In the genomic region with DNA sequence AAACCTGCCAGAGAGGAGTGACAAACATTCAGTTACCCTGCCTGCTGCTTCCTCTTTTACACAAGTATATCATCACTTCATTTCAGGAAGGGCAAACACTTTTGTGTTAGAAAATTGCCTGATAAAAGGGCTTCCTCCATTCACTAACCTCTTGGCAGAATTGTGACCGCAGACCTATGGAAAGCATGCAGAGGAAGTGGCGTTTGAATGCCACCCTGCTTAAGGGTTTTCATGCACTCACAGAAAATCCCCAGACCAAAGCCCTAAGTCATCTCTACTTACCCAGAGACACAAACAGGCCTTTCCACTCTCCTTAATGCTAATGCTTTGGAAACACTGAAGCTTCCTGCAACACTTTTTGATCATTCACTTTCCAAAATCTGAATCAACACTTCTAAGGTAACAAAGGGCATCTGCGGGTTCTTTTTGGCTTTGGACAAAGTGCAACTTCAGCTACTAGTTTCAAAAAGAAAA, we compare ENCODE assay signal across 1 cellular context.
TF ChIP-seq lines count a peak whose summit lies in the region.

No MANE protein-coding gene starts in this region.

TF ChIP-seq in GM23338, 12 proteins besides CTCF, POLR2A, EP300 and RAD21 (continued from another document):
- TF ChIP-seq, protein P1, sequence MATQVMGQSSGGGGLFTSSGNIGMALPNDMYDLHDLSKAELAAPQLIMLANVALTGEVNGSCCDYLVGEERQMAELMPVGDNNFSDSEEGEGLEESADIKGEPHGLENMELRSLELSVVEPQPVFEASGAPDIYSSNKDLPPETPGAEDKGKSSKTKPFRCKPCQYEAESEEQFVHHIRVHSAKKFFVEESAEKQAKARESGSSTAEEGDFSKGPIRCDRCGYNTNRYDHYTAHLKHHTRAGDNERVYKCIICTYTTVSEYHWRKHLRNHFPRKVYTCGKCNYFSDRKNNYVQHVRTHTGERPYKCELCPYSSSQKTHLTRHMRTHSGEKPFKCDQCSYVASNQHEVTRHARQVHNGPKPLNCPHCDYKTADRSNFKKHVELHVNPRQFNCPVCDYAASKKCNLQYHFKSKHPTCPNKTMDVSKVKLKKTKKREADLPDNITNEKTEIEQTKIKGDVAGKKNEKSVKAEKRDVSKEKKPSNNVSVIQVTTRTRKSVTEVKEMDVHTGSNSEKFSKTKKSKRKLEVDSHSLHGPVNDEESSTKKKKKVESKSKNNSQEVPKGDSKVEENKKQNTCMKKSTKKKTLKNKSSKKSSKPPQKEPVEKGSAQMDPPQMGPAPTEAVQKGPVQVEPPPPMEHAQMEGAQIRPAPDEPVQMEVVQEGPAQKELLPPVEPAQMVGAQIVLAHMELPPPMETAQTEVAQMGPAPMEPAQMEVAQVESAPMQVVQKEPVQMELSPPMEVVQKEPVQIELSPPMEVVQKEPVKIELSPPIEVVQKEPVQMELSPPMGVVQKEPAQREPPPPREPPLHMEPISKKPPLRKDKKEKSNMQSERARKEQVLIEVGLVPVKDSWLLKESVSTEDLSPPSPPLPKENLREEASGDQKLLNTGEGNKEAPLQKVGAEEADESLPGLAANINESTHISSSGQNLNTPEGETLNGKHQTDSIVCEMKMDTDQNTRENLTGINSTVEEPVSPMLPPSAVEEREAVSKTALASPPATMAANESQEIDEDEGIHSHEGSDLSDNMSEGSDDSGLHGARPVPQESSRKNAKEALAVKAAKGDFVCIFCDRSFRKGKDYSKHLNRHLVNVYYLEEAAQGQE (IDR thresholded peaks at IDR 0.05; ENCODE audit: unreplicated experiment): no peak
- TF ChIP-seq EZH2 (IDR thresholded peaks at IDR 0.05; ENCODE audit: low read depth, unreplicated experiment): no peak
TF ChIP-seq in GM23338: peak in this region for 0.
